ENCODE assay signal across 1 cellular context in the genomic region with DNA sequence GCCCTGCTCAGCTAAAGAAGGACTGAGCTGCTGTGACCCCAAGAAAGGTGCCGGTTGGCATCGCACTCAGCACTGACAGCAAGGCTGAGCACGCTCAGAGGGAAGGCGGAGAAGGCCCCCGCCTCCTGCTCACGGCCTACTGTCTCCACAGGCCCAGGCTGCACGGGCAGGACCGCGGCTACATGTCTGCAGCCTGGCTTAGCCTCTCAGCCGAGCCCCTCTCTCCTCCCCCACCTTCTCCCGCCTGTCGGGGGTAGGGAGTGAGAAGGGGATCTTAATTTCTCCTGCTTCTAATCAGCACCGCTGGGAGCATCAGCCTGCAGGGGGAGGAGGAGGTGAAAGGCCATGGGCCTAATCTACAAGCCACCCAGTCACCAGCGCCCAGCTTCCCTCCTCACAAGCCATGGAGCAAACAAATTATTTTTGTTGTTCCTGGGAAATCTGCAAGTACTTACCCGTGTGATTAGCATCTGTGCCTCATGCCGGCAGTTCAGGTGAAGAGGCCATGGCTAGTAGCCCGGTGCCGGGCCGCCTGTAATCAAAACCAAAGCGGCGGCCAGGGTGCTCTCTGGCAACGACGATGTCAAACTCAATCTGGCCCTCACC.
TF ChIP-seq lines count a peak whose summit lies in the region.

No MANE protein-coding gene starts in this region.

TF ChIP-seq in K562, 482 proteins besides CTCF, POLR2A, EP300 and RAD21 (continued from another document):
- TF ChIP-seq, protein P1, sequence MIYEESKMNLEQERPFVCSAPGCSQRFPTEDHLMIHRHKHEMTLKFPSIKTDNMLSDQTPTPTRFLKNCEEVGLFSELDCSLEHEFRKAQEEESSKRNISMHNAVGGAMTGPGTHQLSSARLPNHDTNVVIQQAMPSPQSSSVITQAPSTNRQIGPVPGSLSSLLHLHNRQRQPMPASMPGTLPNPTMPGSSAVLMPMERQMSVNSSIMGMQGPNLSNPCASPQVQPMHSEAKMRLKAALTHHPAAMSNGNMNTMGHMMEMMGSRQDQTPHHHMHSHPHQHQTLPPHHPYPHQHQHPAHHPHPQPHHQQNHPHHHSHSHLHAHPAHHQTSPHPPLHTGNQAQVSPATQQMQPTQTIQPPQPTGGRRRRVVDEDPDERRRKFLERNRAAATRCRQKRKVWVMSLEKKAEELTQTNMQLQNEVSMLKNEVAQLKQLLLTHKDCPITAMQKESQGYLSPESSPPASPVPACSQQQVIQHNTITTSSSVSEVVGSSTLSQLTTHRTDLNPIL (CRISPR knock-in tag; IDR thresholded peaks at IDR 0.05), result no peak
- TF ChIP-seq, protein P2, sequence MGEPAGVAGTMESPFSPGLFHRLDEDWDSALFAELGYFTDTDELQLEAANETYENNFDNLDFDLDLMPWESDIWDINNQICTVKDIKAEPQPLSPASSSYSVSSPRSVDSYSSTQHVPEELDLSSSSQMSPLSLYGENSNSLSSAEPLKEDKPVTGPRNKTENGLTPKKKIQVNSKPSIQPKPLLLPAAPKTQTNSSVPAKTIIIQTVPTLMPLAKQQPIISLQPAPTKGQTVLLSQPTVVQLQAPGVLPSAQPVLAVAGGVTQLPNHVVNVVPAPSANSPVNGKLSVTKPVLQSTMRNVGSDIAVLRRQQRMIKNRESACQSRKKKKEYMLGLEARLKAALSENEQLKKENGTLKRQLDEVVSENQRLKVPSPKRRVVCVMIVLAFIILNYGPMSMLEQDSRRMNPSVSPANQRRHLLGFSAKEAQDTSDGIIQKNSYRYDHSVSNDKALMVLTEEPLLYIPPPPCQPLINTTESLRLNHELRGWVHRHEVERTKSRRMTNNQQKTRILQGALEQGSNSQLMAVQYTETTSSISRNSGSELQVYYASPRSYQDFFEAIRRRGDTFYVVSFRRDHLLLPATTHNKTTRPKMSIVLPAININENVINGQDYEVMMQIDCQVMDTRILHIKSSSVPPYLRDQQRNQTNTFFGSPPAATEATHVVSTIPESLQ (CRISPR knock-in tag; IDR thresholded peaks at IDR 0.05), result no peak
- TF ChIP-seq, protein P3, sequence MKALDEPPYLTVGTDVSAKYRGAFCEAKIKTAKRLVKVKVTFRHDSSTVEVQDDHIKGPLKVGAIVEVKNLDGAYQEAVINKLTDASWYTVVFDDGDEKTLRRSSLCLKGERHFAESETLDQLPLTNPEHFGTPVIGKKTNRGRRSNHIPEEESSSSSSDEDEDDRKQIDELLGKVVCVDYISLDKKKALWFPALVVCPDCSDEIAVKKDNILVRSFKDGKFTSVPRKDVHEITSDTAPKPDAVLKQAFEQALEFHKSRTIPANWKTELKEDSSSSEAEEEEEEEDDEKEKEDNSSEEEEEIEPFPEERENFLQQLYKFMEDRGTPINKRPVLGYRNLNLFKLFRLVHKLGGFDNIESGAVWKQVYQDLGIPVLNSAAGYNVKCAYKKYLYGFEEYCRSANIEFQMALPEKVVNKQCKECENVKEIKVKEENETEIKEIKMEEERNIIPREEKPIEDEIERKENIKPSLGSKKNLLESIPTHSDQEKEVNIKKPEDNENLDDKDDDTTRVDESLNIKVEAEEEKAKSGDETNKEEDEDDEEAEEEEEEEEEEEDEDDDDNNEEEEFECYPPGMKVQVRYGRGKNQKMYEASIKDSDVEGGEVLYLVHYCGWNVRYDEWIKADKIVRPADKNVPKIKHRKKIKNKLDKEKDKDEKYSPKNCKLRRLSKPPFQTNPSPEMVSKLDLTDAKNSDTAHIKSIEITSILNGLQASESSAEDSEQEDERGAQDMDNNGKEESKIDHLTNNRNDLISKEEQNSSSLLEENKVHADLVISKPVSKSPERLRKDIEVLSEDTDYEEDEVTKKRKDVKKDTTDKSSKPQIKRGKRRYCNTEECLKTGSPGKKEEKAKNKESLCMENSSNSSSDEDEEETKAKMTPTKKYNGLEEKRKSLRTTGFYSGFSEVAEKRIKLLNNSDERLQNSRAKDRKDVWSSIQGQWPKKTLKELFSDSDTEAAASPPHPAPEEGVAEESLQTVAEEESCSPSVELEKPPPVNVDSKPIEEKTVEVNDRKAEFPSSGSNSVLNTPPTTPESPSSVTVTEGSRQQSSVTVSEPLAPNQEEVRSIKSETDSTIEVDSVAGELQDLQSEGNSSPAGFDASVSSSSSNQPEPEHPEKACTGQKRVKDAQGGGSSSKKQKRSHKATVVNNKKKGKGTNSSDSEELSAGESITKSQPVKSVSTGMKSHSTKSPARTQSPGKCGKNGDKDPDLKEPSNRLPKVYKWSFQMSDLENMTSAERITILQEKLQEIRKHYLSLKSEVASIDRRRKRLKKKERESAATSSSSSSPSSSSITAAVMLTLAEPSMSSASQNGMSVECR (CRISPR knock-in tag; IDR thresholded peaks at IDR 0.05), result no peak
- TF ChIP-seq CHD4 (IDR thresholded peaks at IDR 0.05; ENCODE audit: insufficient read depth, insufficient replicate concordance, low read depth, low read length, poor library complexity, severe bottlenecking) (no peak), SMARCA5 (IDR thresholded peaks at IDR 0.05) (no peak)
- TF ChIP-seq, protein P4, sequence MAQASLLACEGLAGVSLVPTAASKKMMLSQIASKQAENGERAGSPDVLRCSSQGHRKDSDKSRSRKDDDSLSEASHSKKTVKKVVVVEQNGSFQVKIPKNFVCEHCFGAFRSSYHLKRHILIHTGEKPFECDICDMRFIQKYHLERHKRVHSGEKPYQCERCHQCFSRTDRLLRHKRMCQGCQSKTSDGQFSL (CRISPR knock-in tag; IDR thresholded peaks at IDR 0.05), result no peak
- TF ChIP-seq, protein P4 (tag; IDR thresholded peaks at IDR 0.05), result no peak
